21 cellular contexts compared by ENCODE assay signal in the genomic region with DNA sequence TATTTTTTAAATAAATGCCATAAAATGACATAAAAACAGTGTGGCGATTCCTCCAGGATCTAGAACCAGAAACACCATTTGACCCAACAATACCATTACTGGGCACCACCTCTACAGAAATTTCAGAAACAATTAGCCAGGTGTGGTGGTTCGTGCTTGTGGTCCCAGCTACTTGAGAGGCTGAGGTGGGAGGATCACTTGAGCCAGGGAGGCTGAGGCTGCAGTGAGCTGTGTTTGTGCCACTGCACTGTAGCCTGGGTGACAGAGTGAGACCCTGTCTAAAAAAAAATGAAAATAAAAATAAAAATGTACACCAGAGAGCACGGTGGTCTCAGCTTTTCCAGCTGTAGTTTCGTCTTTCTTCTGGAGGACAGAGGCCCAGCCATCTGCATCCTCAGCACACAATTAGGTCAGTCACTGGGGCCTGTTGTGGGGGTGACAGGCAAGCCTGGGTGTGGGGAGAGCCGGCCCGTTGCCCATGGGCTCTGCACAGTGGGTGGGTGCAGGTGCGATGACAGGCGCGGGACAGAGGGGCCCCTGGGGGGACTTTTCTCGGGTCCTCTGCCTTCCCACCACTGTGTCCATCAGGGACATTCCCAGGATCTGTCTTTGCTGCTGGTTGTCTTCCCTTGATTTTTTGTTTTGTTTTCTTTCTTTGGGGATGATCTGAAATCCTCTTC. TPM values are rescaled to one million over a fixed set of nuclear protein-coding genes. Genes with fewer than 3 reads are reported as not detected.
"Had no signal": no experiment of that assay in that cellular context is flagged by ENCODE, and none has a peak within 500 bp of the region (broad histone marks: within the 10 kb centered on the region; RNA-seq: fewer than 3 reads in every experiment).

No MANE protein-coding gene starts in this region.

- H3K36me3 ChIP-seq: adrenal gland, cardiac muscle cell, thyroid gland had no signal

- H3K4me3 ChIP-seq: adrenal gland, cardiac muscle cell, dorsolateral prefrontal cortex, lung, psoas muscle, thyroid gland had no signal

- DNase-seq: activated CD4-positive, alpha-beta T cell treated with anti-CD3 and anti-CD28 coated beads for 1 hour; activated CD4-positive, alpha-beta T cell treated with anti-CD3 and anti-CD28 coated beads, Interleukin-2, amount 50 U/mL, for 4 hours; activated gamma-delta T cell; foreskin keratinocyte; hypothalamus; islet precursor cell; nephron progenitor cell; stimulated activated CD4-positive, alpha-beta T cell treated with anti-CD3 and anti-CD28 coated beads, Interleukin-4, amount 100 ng/mL, for 4 hours; stimulated activated naive B cell treated with anti-CD40 and anti-IgM and Interleukin-4, amounts not matched to agents 10 μg/mL and 1 μg/mL and 100 μg/mL, for 72 hours; T-helper 2 cell; thyroid gland had no signal

- H3K36me3 Mint-ChIP-seq: activated naive CD4-positive, alpha-beta T cell treated with anti-CD3 and anti-CD28 coated beads, Interleukin-2, amount 50 U/mL, for 24 hours; stimulated activated naive B cell treated with anti-CD40 and anti-IgM and Interleukin-4, amounts not matched to agents 10 μg/mL and 1 μg/mL and 100 μg/mL, for 72 hours had no signal

- H3K4me3 Mint-ChIP-seq: activated naive CD4-positive, alpha-beta T cell treated with anti-CD3 and anti-CD28 coated beads, Interleukin-2, amount 50 U/mL, for 24 hours; mesothelial cell of epicardium; nephron progenitor cell; stimulated activated naive B cell treated with anti-CD40 and anti-IgM and Interleukin-4, amounts not matched to agents 10 μg/mL and 1 μg/mL and 100 μg/mL, for 72 hours had no signal

- H3K27ac ChIP-seq: adrenal gland, cardiac muscle cell, dorsolateral prefrontal cortex, foreskin keratinocyte, psoas muscle, thyroid gland, VCaP had no signal

- H3K9me3 ChIP-seq: adrenal gland, psoas muscle, thyroid gland had no signal

- H3K4me1 ChIP-seq: foreskin keratinocyte, psoas muscle had no signal

- H3K27ac Mint-ChIP-seq: activated naive CD4-positive, alpha-beta T cell treated with anti-CD3 and anti-CD28 coated beads, Interleukin-2, amount 50 U/mL, for 24 hours; mesothelial cell of epicardium; stimulated activated naive B cell treated with anti-CD40 and anti-IgM and Interleukin-4, amounts not matched to agents 10 μg/mL and 1 μg/mL and 100 μg/mL, for 72 hours had no signal

- H3K27me3 Mint-ChIP-seq: activated naive CD4-positive, alpha-beta T cell treated with anti-CD3 and anti-CD28 coated beads, Interleukin-2, amount 50 U/mL, for 24 hours had no signal

- ATAC-seq: foreskin keratinocyte; psoas muscle; right cardiac atrium; stimulated activated naive B cell treated with anti-CD40 and anti-IgM and Interleukin-4, amounts not matched to agents 10 μg/mL and 1 μg/mL and 100 μg/mL, for 72 hours had no signal

- H3K27me3 ChIP-seq: adrenal gland, cardiac muscle cell, dorsolateral prefrontal cortex, foreskin keratinocyte, thyroid gland had no signal

- H3K4me1 Mint-ChIP-seq: activated naive CD4-positive, alpha-beta T cell treated with anti-CD3 and anti-CD28 coated beads, Interleukin-2, amount 50 U/mL, for 24 hours; stimulated activated naive B cell treated with anti-CD40 and anti-IgM and Interleukin-4, amounts not matched to agents 10 μg/mL and 1 μg/mL and 100 μg/mL, for 72 hours had no signal

- H3K9me3 Mint-ChIP-seq: activated naive CD4-positive, alpha-beta T cell treated with anti-CD3 and anti-CD28 coated beads, Interleukin-2, amount 50 U/mL, for 24 hours; mesothelial cell of epicardium; nephron progenitor cell; stimulated activated naive B cell treated with anti-CD40 and anti-IgM and Interleukin-4, amounts not matched to agents 10 μg/mL and 1 μg/mL and 100 μg/mL, for 72 hours had no signal

RNA-seq across cellular contexts. Expression of a gene that starts 9.8 kb away (rescaled TPM):
- total RNA-seq: activated CD8-positive, alpha-beta memory T cell treated with anti-CD3 and anti-CD28 coated beads for 36 hours had no signal
